17 cellular contexts compared by ENCODE assay signal in genomic region chr3:8283180-8283579, GRCh38.
"Had no signal": no experiment of that assay in that cellular context is flagged by ENCODE, and none has a peak within 500 bp of the region (broad histone marks: within the 10 kb centered on the region; RNA-seq: fewer than 3 reads in every experiment).

No MANE protein-coding gene starts in this region.

- H3K27ac ChIP-seq: coronary artery, gastrocnemius medialis, heart right ventricle, neutrophil, tibial artery, upper lobe of left lung, uterus had no signal

- H3K27ac Mint-ChIP-seq: naive thymus-derived CD8-positive, alpha-beta T cell had no signal

- H3K4me1 ChIP-seq: tibial artery, uterus had no signal

- ATAC-seq: esophagus mucosa; naive thymus-derived CD8-positive, alpha-beta T cell had no signal

- H3K4me3 ChIP-seq: coronary artery, gastrocnemius medialis, heart right ventricle, smooth muscle cell, tibial artery, upper lobe of left lung, uterus had no signal

- DNase-seq: effector CD4-positive, alpha-beta T cell; gastrocnemius medialis; heart right ventricle; hypothalamus; islet precursor cell; mesendoderm; naive thymus-derived CD8-positive, alpha-beta T cell; posterior cingulate gyrus; stimulated activated CD4-positive, alpha-beta T cell treated with anti-CD3 and anti-CD28 coated beads, Interleukin-2, amount 100 ng/mL, for 48 hours; stimulated activated naive CD4-positive, alpha-beta T cell treated with Interleukin-2 at 50 U/mL for 16 hours; tibial artery; upper lobe of left lung; uterus had no signal

- H3K9me3 Mint-ChIP-seq: naive thymus-derived CD8-positive, alpha-beta T cell had no signal

- H3K27me3 ChIP-seq: gastrocnemius medialis, heart right ventricle, neutrophil, tibial artery, upper lobe of left lung, uterus had no signal

- H3K4me1 Mint-ChIP-seq: naive thymus-derived CD8-positive, alpha-beta T cell had no signal

- H3K4me3 Mint-ChIP-seq: naive thymus-derived CD8-positive, alpha-beta T cell had no signal

- H3K36me3 ChIP-seq: gastrocnemius medialis, heart right ventricle, neutrophil, tibial artery, upper lobe of left lung, uterus had no signal

- H3K9me3 ChIP-seq: gastrocnemius medialis, neutrophil, tibial artery, upper lobe of left lung, uterus had no signal
